1 cellular context compared by ENCODE assay signal in genomic region chr21:42974832-42975820, GRCh38.
TF ChIP-seq lines count a peak whose summit lies in the region.

No MANE protein-coding gene starts in this region.

TF ChIP-seq in HEK293, 187 proteins besides CTCF, POLR2A, EP300 and RAD21 (continued from another document and continues in another):
- TF ChIP-seq ZNF362 (tag by site-specific recombination; IDR thresholded peaks at IDR 0.05) (no peak), ZSCAN4 (tag by site-specific recombination; IDR thresholded peaks at IDR 0.05) (peak; percentile 12; the same call in 1 of the 2 replicates), ZNF341 (tag by site-specific recombination; IDR thresholded peaks at IDR 0.05; ENCODE audit: low read depth) (peak; percentile 98), ZBTB17 (tag by site-specific recombination; IDR thresholded peaks at IDR 0.05) (peak; percentile 82), GLIS1 (tag by site-specific recombination; IDR thresholded peaks at IDR 0.05) (peak; percentile 84), ZNF585B (tag by site-specific recombination; IDR thresholded peaks at IDR 0.05) (no peak), ZNF18 (tag by site-specific recombination; IDR thresholded peaks at IDR 0.05) (no peak), ZNF596 (tag by site-specific recombination; IDR thresholded peaks at IDR 0.05) (no peak), ZNF274 (IDR thresholded peaks at IDR 0.05; ENCODE audit: low read length) (no peak), ZNF274 (tag by site-specific recombination; IDR thresholded peaks at IDR 0.05; ENCODE audit: borderline replicate concordance) (no peak), ZNF114 (tag by site-specific recombination; IDR thresholded peaks at IDR 0.05) (no peak), REST (tag by site-specific recombination; IDR thresholded peaks at IDR 0.05) (0 out of 2 replicates have a peak, but pooled peaks have one; percentile 24), ZBTB8A (tag by site-specific recombination; IDR thresholded peaks at IDR 0.05) (peak; percentile 89), ZNF747 (tag by site-specific recombination; IDR thresholded peaks at IDR 0.05) (no peak), ZNF48 (tag by site-specific recombination; IDR thresholded peaks at IDR 0.05) (no peak), ZNF677 (tag by site-specific recombination; IDR thresholded peaks at IDR 0.05) (no peak), ZNF660 (tag by site-specific recombination; IDR thresholded peaks at IDR 0.05) (no peak; the same call in 1 of the 2 replicates), SP3 (tag by site-specific recombination; IDR thresholded peaks at IDR 0.05) (peak; percentile 24; the same call in 1 of the 2 replicates), ZNF791 (tag by site-specific recombination; IDR thresholded peaks at IDR 0.05) (no peak), ZNF121 (tag by site-specific recombination; IDR thresholded peaks at IDR 0.05) (no peak), ZNF701 (tag by site-specific recombination; IDR thresholded peaks at IDR 0.05) (no peak), ZNF629 (tag by site-specific recombination; IDR thresholded peaks at IDR 0.05) (peak; percentile 59), ZNF600 (tag by site-specific recombination; IDR thresholded peaks at IDR 0.05) (peak; percentile 80), OSR2 (tag by site-specific recombination; IDR thresholded peaks at IDR 0.05) (no peak), ZNF514 (tag by site-specific recombination; IDR thresholded peaks at IDR 0.05) (no peak), ZBTB49 (tag by site-specific recombination; IDR thresholded peaks at IDR 0.05; ENCODE audit: low read depth) (no peak), TCF7L2 (IDR thresholded peaks at IDR 0.05; ENCODE audit: borderline replicate concordance, low read depth, low read length) (no peak), ZSCAN16 (tag by site-specific recombination; IDR thresholded peaks at IDR 0.05) (no peak), ZNF777 (tag by site-specific recombination; IDR thresholded peaks at IDR 0.05; ENCODE audit: borderline replicate concordance) (no peak), ZFP37 (tag by site-specific recombination; IDR thresholded peaks at IDR 0.05) (no peak), ZNF169 (tag by site-specific recombination; IDR thresholded peaks at IDR 0.05) (no peak), ZBTB20 (tag by site-specific recombination; IDR thresholded peaks at IDR 0.05) (peak; percentile 84), PRDM10 (tag by site-specific recombination; IDR thresholded peaks at IDR 0.05) (peak; percentile 87), INSM2 (tag by site-specific recombination; IDR thresholded peaks at IDR 0.05) (no peak), ZNF133 (tag by site-specific recombination; IDR thresholded peaks at IDR 0.05) (no peak), ZNF544 (tag by site-specific recombination; IDR thresholded peaks at IDR 0.05) (no peak)
- TF ChIP-seq, protein P1, sequence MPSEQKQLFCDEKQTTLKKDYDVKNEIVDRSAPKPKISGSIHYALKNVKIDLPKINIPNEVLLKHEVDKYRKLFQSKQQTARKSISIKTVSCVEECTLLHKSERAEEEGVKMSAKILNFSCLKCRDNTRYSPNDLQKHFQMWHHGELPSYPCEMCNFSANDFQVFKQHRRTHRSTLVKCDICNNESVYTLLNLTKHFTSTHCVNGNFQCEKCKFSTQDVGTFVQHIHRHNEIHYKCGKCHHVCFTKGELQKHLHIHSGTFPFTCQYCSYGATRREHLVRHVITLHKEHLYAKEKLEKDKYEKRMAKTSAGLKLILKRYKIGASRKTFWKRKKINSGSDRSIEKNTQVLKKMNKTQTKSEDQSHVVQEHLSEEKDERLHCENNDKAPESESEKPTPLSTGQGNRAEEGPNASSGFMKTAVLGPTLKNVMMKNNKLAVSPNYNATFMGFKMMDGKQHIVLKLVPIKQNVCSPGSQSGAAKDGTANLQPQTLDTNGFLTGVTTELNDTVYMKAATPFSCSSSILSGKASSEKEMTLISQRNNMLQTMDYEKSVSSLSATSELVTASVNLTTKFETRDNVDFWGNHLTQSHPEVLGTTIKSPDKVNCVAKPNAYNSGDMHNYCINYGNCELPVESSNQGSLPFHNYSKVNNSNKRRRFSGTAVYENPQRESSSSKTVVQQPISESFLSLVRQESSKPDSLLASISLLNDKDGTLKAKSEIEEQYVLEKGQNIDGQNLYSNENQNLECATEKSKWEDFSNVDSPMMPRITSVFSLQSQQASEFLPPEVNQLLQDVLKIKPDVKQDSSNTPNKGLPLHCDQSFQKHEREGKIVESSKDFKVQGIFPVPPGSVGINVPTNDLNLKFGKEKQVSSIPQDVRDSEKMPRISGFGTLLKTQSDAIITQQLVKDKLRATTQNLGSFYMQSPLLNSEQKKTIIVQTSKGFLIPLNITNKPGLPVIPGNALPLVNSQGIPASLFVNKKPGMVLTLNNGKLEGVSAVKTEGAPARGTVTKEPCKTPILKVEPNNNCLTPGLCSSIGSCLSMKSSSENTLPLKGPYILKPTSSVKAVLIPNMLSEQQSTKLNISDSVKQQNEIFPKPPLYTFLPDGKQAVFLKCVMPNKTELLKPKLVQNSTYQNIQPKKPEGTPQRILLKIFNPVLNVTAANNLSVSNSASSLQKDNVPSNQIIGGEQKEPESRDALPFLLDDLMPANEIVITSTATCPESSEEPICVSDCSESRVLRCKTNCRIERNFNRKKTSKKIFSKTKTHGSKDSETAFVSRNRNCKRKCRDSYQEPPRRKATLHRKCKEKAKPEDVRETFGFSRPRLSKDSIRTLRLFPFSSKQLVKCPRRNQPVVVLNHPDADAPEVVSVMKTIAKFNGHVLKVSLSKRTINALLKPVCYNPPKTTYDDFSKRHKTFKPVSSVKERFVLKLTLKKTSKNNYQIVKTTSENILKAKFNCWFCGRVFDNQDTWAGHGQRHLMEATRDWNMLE (tag by site-specific recombination; conservative IDR thresholded peaks at IDR 0.05; ENCODE audit: low read depth), result no peak
- TF ChIP-seq, protein P2, sequence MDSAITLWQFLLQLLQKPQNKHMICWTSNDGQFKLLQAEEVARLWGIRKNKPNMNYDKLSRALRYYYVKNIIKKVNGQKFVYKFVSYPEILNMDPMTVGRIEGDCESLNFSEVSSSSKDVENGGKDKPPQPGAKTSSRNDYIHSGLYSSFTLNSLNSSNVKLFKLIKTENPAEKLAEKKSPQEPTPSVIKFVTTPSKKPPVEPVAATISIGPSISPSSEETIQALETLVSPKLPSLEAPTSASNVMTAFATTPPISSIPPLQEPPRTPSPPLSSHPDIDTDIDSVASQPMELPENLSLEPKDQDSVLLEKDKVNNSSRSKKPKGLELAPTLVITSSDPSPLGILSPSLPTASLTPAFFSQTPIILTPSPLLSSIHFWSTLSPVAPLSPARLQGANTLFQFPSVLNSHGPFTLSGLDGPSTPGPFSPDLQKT (IDR thresholded peaks at IDR 0.05; ENCODE audit: borderline replicate concordance, low read depth, low read length), result no peak
